In the genomic region with DNA sequence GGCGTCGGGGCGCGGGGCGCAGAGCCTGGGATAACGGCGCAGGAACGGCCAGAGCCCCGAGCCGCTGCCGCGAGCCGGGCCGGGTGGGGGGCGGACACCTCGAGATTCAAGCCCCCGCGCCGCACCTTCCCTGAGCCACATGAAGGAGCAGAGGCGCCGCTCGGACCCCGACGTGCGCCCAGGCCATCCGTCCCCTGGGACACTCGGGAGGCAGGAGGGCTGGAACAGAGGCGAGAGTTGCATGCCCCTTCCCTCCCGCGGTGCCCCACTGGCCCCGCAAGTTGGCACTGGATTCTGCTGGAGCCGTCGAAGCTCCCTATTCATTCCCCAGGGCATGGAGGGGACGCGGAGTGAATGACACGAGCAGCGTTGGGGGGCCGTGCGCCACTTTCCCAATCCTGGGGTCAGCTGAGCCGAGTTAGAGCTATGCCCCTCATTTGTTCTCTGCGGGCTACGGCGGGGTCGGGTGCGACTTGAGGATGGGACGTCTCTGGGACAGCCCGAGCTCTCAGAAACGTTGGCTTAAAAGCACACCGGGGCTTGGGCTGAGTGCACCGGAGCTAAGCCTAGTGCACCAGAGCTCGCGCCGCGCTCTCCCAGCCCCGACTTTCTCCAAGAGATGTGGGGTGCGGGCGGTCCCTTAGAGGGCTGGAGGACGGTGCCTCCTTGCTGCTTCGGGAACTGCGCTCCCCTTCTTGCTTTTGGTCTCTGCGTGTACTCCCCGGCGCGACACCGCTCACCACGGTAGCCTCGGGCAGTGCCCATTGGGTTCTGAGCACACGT, we compare ENCODE assay signal across 16 cellular contexts. TPM values are rescaled to one million over a fixed set of nuclear protein-coding genes. Genes with fewer than 3 reads are reported as not detected.
DNase-seq lines count a peak whose midpoint lies in the region; ATAC-seq and TF ChIP-seq lines count a peak whose summit lies in the region.
"Had no signal": no experiment of that assay in that cellular context is flagged by ENCODE, and none has a peak within 500 bp of the region (broad histone marks: within the 10 kb centered on the region; RNA-seq: fewer than 3 reads in every experiment).

No MANE protein-coding gene starts in this region.

- peak in 1 of 4 donors; percentile 16 for ATAC-seq in psoas muscle
- no peak for ATAC-seq in GM21529 (IDR thresholded peaks at IDR 0.05; ENCODE audit: unreplicated experiment)
- ATAC-seq in HG02623 (IDR thresholded peaks at IDR 0.05; ENCODE audit: unreplicated experiment), result no peak

- peak overlapping the region; percentile 69 for H3K4me2 ChIP-seq in BLaER1
- H3K4me2 ChIP-seq: SK-N-SH had no signal

- H3K9ac ChIP-seq in BLaER1 (no peak overlapping the region), iPS-18a (ENCODE audit: low read length) (no peak overlapping the region)
- H3K9ac ChIP-seq: SK-N-SH had no signal

- no peak for DNase-seq in astrocyte of the spinal cord (ENCODE audit: low read depth, low spot score)
- no peak for DNase-seq in psoas muscle
- DNase-seq in posterior vena cava (ENCODE audit: low spot score), result no peak
- DNase-seq in SKM-1 treated with dmso at 0.1 percent for 144 hours (lab: John Stamatoyannopoulos, UW; ENCODE audit: unreplicated experiment), result no peak
- DNase-seq: activated CD4-positive, CD25-positive, alpha-beta regulatory T cell treated with anti-CD3 and anti-CD28 coated beads, Interleukin-2, amount 50 U/mL, for 72 hours; activated T-cell treated with anti-CD3 and anti-CD28 coated beads, Interleukin-2, amount 50 U/mL, for 4 hours; NCI-H1436 treated with DMSO at 0.1 percent for 48 hours had no signal

- in situ Hi-C loops in astrocyte of the spinal cord (cut with HindIII; ENCODE audit: low sequenced_read_pairs), result no loop called here

- H3K4me3 ChIP-seq in BLaER1 (peak overlapping the region; percentile 56), astrocyte of the spinal cord (ENCODE audit: low read depth, low read length) (peak overlapping the region; percentile 0), iPS-18a (ENCODE audit: low read length) (peak overlapping the region; percentile 50), psoas muscle (peak overlapping the region; percentile 51)

- H3K9me3 ChIP-seq in BLaER1, result no peaks in the 10 kb centered on the region
- H3K9me3 ChIP-seq in iPS-18a (ENCODE audit: control insufficient read depth, low read depth, low read length), result no peaks in the 10 kb centered on the region
- no peaks in the 10 kb centered on the region for H3K9me3 ChIP-seq in psoas muscle
- H3K9me3 ChIP-seq: SK-N-SH, uterus had no signal

- no peak for TF ChIP-seq CTCF in astrocyte of the spinal cord (IDR thresholded peaks at IDR 0.05; ENCODE audit: low read depth, low read length)
- no peak for TF ChIP-seq CTCF in psoas muscle (IDR thresholded peaks at IDR 0.05)

- 1 to 2% (median 1%) methylated on average over 59 to 68 of the region's 68 CpGs for WGBS in psoas muscle, 3 donors

- peaks cover 9% of the 10 kb centered on the region; the same call in 1 of the 2 replicates for H4K20me1 ChIP-seq in BLaER1

- peaks cover 51% of the 10 kb centered on the region for H3K27me3 ChIP-seq in BLaER1
- H3K27me3 ChIP-seq in iPS-18a (ENCODE audit: control insufficient read depth, insufficient read depth, low read length), result peaks cover 57% of the 10 kb centered on the region
- peaks cover 0 to 47% (median 18%) of the 10 kb centered on the region in 3 donors for H3K27me3 ChIP-seq in psoas muscle (ENCODE audit: insufficient read depth in 3 of 3, low read length in 2 of 3)

- intact Hi-C loops in psoas muscle (cut with DNase I) (no loop called here), posterior vena cava (cut with DNase I) (loop anchor here in 1 of 2 donors (5.0 kb wide), 1 partner anchor 196 kb away; no protein-coding TSS in a partner anchor)

- H3K4me1 ChIP-seq in BLaER1 (peaks cover 11% of the 10 kb centered on the region; the same call in 1 of the 2 replicates), iPS-18a (ENCODE audit: control insufficient read depth, low read depth, low read length) (peaks cover under 1% of the 10 kb centered on the region), psoas muscle (no peaks in the 10 kb centered on the region)
- H3K4me1 ChIP-seq: uterus had no signal

- H3K27ac ChIP-seq in BLaER1 (no peak overlapping the region), iPS-18a (ENCODE audit: low read length) (no peak overlapping the region), psoas muscle (no peak overlapping the region)
- H3K27ac ChIP-seq: epithelial cell of prostate had no signal

- H3K36me3 ChIP-seq in BLaER1, result no peaks in the 10 kb centered on the region
- no peaks in the 10 kb centered on the region for H3K36me3 ChIP-seq in iPS-18a (ENCODE audit: control insufficient read depth, low read depth, low read length)
- no peaks in the 10 kb centered on the region for H3K36me3 ChIP-seq in psoas muscle (ENCODE audit: insufficient read depth in 1 of 2, low read depth in 1 of 2)
- H3K36me3 ChIP-seq: uterus had no signal

RNA-seq across cellular contexts. Expression of a gene that starts 0.6 kb away (rescaled TPM):
- total RNA-seq in psoas muscle (1 to 10 TPM in 1 of 4 donors, under 1 TPM in 3; 0.30 to 1.9 (median 0.80) TPM), posterior vena cava (1 to 10 TPM; 1.2 to 1.3 TPM)
- polyA plus RNA-seq in psoas muscle, result under 1 TPM; 0.27 to 0.36 (median 0.34) TPM
- total RNA-seq: activated T-cell treated with anti-CD3 and anti-CD28 coated beads, Interleukin-2, amount 50 U/mL, for 4 hours; osteoblast had no signal
- polyA plus RNA-seq: keratinocyte, SK-N-SH had no signal

Comparison
In these comparisons a context has a peak if more than half of its experiments do, and no peak if none do; other contexts are left out.
1. H3K4me3 ChIP-seq: peak in every context shown above with its lines; median percentile 56 in BLaER1; 51 in psoas muscle; 50 in iPS-18a; 0 in astrocyte of the spinal cord.